ENCODE assay signal across 2 cellular contexts in genomic region chr2:106486551-106487382, GRCh38. TPM values are rescaled to one million over a fixed set of nuclear protein-coding genes. Genes with fewer than 3 reads are reported as not detected.
"Had no signal": no experiment of that assay in that cellular context is flagged by ENCODE, and none has a peak within 500 bp of the region (broad histone marks: within the 10 kb centered on the region; RNA-seq: fewer than 3 reads in every experiment).

Gene CD8B2, plus strand, starts transcription at chr2:106487364. Its CDS starts 63 bp downstream, at chr2:106487427.

RNA-seq across cellular contexts. Expression of gene CD8B2, which starts in this region (rescaled TPM):
- total RNA-seq: body of pancreas had no signal
- polyA plus RNA-seq: ovary had no signal
